In the genomic region with DNA sequence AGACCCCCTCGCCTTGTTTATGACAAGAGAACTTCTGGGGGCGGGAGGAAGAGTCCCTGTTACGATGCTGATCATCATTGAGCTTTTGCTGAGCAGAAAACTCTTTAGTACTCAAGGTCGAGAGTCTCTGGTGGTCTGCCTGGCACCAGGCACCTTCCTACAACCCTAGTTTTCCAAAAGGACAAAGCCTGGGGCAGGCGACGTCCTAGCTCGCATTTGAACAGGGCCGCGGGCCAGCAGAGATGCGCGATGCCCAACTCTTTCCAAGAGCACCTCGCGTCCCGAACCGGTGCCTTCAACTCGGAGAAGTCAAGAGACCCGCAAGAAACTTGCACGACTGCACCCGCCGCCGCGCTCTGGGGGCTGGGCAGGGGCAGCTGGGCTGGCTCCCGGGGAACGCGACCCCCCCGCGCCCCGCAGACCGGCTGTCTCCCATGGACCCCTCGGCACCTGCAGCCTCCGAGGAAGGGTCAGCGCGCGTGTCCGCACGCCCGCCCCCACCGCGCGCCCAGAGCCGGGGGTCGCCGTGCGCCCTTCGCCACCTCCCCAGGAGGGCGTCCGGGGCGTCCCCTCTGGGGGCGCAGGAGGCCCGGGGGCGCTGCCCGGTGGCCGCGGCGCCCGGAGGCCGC, we compare ENCODE assay signal across 1 cellular context.
TF ChIP-seq lines count a peak whose summit lies in the region.

No MANE protein-coding gene starts in this region.

TF ChIP-seq in K562, 482 proteins besides CTCF, POLR2A, EP300 and RAD21 (continued from another document):
- no peak for TF ChIP-seq ZNF354B (CRISPR knock-in tag; IDR thresholded peaks at IDR 0.05)
- TF ChIP-seq, protein P1, sequence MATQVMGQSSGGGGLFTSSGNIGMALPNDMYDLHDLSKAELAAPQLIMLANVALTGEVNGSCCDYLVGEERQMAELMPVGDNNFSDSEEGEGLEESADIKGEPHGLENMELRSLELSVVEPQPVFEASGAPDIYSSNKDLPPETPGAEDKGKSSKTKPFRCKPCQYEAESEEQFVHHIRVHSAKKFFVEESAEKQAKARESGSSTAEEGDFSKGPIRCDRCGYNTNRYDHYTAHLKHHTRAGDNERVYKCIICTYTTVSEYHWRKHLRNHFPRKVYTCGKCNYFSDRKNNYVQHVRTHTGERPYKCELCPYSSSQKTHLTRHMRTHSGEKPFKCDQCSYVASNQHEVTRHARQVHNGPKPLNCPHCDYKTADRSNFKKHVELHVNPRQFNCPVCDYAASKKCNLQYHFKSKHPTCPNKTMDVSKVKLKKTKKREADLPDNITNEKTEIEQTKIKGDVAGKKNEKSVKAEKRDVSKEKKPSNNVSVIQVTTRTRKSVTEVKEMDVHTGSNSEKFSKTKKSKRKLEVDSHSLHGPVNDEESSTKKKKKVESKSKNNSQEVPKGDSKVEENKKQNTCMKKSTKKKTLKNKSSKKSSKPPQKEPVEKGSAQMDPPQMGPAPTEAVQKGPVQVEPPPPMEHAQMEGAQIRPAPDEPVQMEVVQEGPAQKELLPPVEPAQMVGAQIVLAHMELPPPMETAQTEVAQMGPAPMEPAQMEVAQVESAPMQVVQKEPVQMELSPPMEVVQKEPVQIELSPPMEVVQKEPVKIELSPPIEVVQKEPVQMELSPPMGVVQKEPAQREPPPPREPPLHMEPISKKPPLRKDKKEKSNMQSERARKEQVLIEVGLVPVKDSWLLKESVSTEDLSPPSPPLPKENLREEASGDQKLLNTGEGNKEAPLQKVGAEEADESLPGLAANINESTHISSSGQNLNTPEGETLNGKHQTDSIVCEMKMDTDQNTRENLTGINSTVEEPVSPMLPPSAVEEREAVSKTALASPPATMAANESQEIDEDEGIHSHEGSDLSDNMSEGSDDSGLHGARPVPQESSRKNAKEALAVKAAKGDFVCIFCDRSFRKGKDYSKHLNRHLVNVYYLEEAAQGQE (CRISPR knock-in tag; IDR thresholded peaks at IDR 0.05; ENCODE audit: low read depth), result no peak
- TF ChIP-seq MAFF (IDR thresholded peaks at IDR 0.05; ENCODE audit: low read length), result no peak
- 0 out of 2 replicates have a peak, but pooled peaks have one; percentile 18 for TF ChIP-seq HDAC2 (IDR thresholded peaks at IDR 0.05)
- TF ChIP-seq, protein P2, sequence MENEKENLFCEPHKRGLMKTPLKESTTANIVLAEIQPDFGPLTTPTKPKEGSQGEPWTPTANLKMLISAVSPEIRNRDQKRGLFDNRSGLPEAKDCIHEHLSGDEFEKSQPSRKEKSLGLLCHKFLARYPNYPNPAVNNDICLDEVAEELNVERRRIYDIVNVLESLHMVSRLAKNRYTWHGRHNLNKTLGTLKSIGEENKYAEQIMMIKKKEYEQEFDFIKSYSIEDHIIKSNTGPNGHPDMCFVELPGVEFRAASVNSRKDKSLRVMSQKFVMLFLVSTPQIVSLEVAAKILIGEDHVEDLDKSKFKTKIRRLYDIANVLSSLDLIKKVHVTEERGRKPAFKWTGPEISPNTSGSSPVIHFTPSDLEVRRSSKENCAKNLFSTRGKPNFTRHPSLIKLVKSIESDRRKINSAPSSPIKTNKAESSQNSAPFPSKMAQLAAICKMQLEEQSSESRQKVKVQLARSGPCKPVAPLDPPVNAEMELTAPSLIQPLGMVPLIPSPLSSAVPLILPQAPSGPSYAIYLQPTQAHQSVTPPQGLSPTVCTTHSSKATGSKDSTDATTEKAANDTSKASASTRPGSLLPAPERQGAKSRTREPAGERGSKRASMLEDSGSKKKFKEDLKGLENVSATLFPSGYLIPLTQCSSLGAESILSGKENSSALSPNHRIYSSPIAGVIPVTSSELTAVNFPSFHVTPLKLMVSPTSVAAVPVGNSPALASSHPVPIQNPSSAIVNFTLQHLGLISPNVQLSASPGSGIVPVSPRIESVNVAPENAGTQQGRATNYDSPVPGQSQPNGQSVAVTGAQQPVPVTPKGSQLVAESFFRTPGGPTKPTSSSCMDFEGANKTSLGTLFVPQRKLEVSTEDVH (IDR thresholded peaks at IDR 0.05; ENCODE audit: low read depth, partially characterized antibody), result no peak
- TF ChIP-seq, protein P3, sequence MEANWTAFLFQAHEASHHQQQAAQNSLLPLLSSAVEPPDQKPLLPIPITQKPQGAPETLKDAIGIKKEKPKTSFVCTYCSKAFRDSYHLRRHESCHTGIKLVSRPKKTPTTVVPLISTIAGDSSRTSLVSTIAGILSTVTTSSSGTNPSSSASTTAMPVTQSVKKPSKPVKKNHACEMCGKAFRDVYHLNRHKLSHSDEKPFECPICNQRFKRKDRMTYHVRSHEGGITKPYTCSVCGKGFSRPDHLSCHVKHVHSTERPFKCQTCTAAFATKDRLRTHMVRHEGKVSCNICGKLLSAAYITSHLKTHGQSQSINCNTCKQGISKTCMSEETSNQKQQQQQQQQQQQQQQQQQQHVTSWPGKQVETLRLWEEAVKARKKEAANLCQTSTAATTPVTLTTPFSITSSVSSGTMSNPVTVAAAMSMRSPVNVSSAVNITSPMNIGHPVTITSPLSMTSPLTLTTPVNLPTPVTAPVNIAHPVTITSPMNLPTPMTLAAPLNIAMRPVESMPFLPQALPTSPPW (CRISPR knock-in tag; IDR thresholded peaks at IDR 0.05), result peak; percentile 61; the same call in 1 of the 2 replicates
- no peak for TF ChIP-seq YY1 (IDR thresholded peaks at IDR 0.05; ENCODE audit: borderline replicate concordance in 1 of 3, control insufficient read depth in 1 of 3, extremely low read depth in 1 of 3, insufficient read depth in 3 of 3, insufficient read length in 1 of 3, insufficient replicate concordance in 2 of 3, low read depth in 1 of 3, low read length in 2 of 3)
- no peak for TF ChIP-seq HDAC6 (IDR thresholded peaks at IDR 0.05; ENCODE audit: low read depth, low read length)
- no peak for TF ChIP-seq MCM2 (IDR thresholded peaks at IDR 0.05; ENCODE audit: low read depth)
